ENCODE assay signal across 8 cellular contexts in genomic region chr15:84633311-84634227, GRCh38. TPM values are rescaled to one million over a fixed set of nuclear protein-coding genes. Genes with fewer than 3 reads are reported as not detected.
DNase-seq lines count a peak whose midpoint lies in the region; ATAC-seq and TF ChIP-seq lines count a peak whose summit lies in the region.

No MANE protein-coding gene starts in this region.

- TF ChIP-seq CTCF in fibroblast of pulmonary artery (IDR thresholded peaks at IDR 0.05; ENCODE audit: low read length, missing control alignments) (no peak), nephron (IDR thresholded peaks at IDR 0.05; ENCODE audit: unreplicated experiment in 3 of 3) (no peak)

- H3K9me3 Mint-ChIP-seq in nephron = no peaks in the 10 kb centered on the region
- no peaks in the 10 kb centered on the region for H3K9me3 Mint-ChIP-seq in stimulated activated naive CD8-positive, alpha-beta T cell treated with anti-CD3 and anti-CD28 coated beads, Interleukin-15, Interleukin-2, amounts not matched to agents 100 ng/mL and 50 ng/mL, for 24 hours

- H3K36me3 Mint-ChIP-seq in nephron (ENCODE audit: low read depth) = peaks cover 27% of the 10 kb centered on the region
- H3K36me3 Mint-ChIP-seq in stimulated activated naive CD8-positive, alpha-beta T cell treated with anti-CD3 and anti-CD28 coated beads, Interleukin-15, Interleukin-2, amounts not matched to agents 100 ng/mL and 50 ng/mL, for 24 hours (ENCODE audit: low read depth) = peaks cover 27% of the 10 kb centered on the region

- H3K4me3 ChIP-seq in fibroblast of pulmonary artery (replicated peaks; ENCODE audit: low read depth, low read length) = peak overlapping the region; percentile 61

- DNase-seq in ACHN (peak; percentile 60), fibroblast of pulmonary artery (ENCODE audit: low read depth) (peak; percentile 71)
- DNase-seq in activated T-helper 9 cell treated with anti-CD3 and anti-CD28 coated beads, Interleukin-2, amount 50 U/mL, for 16 hours (ENCODE audit: low read depth) = peak; percentile 58

- H3K4me1 Mint-ChIP-seq in nephron = peaks cover 34% of the 10 kb centered on the region
- peaks cover 49% of the 10 kb centered on the region for H3K4me1 Mint-ChIP-seq in stimulated activated naive CD8-positive, alpha-beta T cell treated with anti-CD3 and anti-CD28 coated beads, Interleukin-15, Interleukin-2, amounts not matched to agents 100 ng/mL and 50 ng/mL, for 24 hours (ENCODE audit: low read depth)

- peaks cover 6% of the 10 kb centered on the region for H3K27me3 Mint-ChIP-seq in nephron (ENCODE audit: low read depth)
- no peaks in the 10 kb centered on the region for H3K27me3 Mint-ChIP-seq in stimulated activated naive CD8-positive, alpha-beta T cell treated with anti-CD3 and anti-CD28 coated beads, Interleukin-15, Interleukin-2, amounts not matched to agents 100 ng/mL and 50 ng/mL, for 24 hours

- in situ Hi-C loops in ACHN (cut with HindIII; ENCODE audit: low pct_ligation_motif_present, low pct_unique_long_range_greater_than_20kb, low sequenced_read_pairs) = no loop called here

- peak overlapping the region; percentile 79 to 88 (median 84) for H3K27ac Mint-ChIP-seq in nephron
- peak overlapping the region; percentile 91 for H3K27ac Mint-ChIP-seq in stimulated activated naive CD8-positive, alpha-beta T cell treated with anti-CD3 and anti-CD28 coated beads, Interleukin-15, Interleukin-2, amounts not matched to agents 100 ng/mL and 50 ng/mL, for 24 hours

- peak overlapping the region; percentile 92 to 97 (median 93) for H3K4me3 Mint-ChIP-seq in nephron
- peak overlapping the region; percentile 96 for H3K4me3 Mint-ChIP-seq in stimulated activated naive CD8-positive, alpha-beta T cell treated with anti-CD3 and anti-CD28 coated beads, Interleukin-15, Interleukin-2, amounts not matched to agents 100 ng/mL and 50 ng/mL, for 24 hours

- ATAC-seq in GM19025 (IDR thresholded peaks at IDR 0.05; ENCODE audit: low read depth, unreplicated experiment) = peak; percentile 46
- peak; percentile 48 for ATAC-seq in HG03432 (IDR thresholded peaks at IDR 0.05; ENCODE audit: unreplicated experiment)

TF ChIP-seq in PFSK-1, 5 proteins besides CTCF, POLR2A, EP300 and RAD21:
- no peak for TF ChIP-seq SIN3A (IDR thresholded peaks at IDR 0.05; ENCODE audit: borderline replicate concordance, insufficient read depth, low read length)
- TF ChIP-seq FOXP2 (optimal IDR thresholded peaks at IDR 0.05; ENCODE audit: borderline replicate concordance, extremely low read depth, extremely low read length, insufficient read depth) = peak; percentile 51
TF ChIP-seq in PFSK-1: peak in this region for 1.

RNA-seq across cellular contexts. Expression of gene WDR73, which starts 20.5 kb away (rescaled TPM):
- 20.6 TPM for polyA plus RNA-seq in PFSK-1 (2012; ENCODE audit: insufficient read length, low read depth)

RNA-seq across cellular contexts. Expression of gene NMB, which starts 24.4 kb away (rescaled TPM):
- polyA plus RNA-seq in PFSK-1 (2012; ENCODE audit: insufficient read length, low read depth) = 5.8 TPM

RNA-seq across cellular contexts. Expression of gene ZSCAN2, which starts 32.8 kb away (rescaled TPM):
- 7.3 TPM for polyA plus RNA-seq in PFSK-1 (2012; ENCODE audit: insufficient read length, low read depth)

Comparison
In these comparisons a context has a peak if more than half of its experiments do, and no peak if none do; other contexts are left out.
1. Peak in every context shown above with its lines: DNase-seq, ATAC-seq and H3K4me3 ChIP-seq.